In genomic region chr7:107953924-107954303, GRCh38 we compare ENCODE assay signal across 1 cellular context.
TF ChIP-seq lines count a peak whose summit lies in the region.

No MANE protein-coding gene starts in this region.

TF ChIP-seq in SK-N-SH, 30 proteins besides CTCF, POLR2A, EP300 and RAD21:
- peak; percentile 7; the same call in 1 of the 2 replicates for TF ChIP-seq RCOR1 (IDR thresholded peaks at IDR 0.05; ENCODE audit: low read length)
- TF ChIP-seq SIN3A (IDR thresholded peaks at IDR 0.05; ENCODE audit: borderline replicate concordance, low read depth, low read length) = no peak
- TF ChIP-seq TEAD4 (IDR thresholded peaks at IDR 0.05; ENCODE audit: borderline replicate concordance, insufficient read depth) = no peak
- TF ChIP-seq ELF1 (IDR thresholded peaks at IDR 0.05) = no peak
- TF ChIP-seq MAX (IDR thresholded peaks at IDR 0.05; ENCODE audit: low read depth) = 0 out of 2 replicates have a peak, but pooled peaks have one; percentile 22
- no peak for TF ChIP-seq GATA2 (CRISPR knock-in tag; IDR thresholded peaks at IDR 0.05)
TF ChIP-seq in SK-N-SH: peak in this region for 2.
